In genomic region chr7:5494320-5494682, GRCh38 we compare ENCODE assay signal across 17 cellular contexts. TPM values are rescaled to one million over a fixed set of nuclear protein-coding genes. Genes with fewer than 3 reads are reported as not detected.
DNase-seq lines count a peak whose midpoint lies in the region; ATAC-seq and TF ChIP-seq lines count a peak whose summit lies in the region.
"Had no signal": no experiment of that assay in that cellular context is flagged by ENCODE, and none has a peak within 500 bp of the region (broad histone marks: within the 10 kb centered on the region; RNA-seq: fewer than 3 reads in every experiment).

No MANE protein-coding gene starts in this region.

- H2AFZ ChIP-seq in SK-N-SH (ENCODE audit: low read depth) = no peak overlapping the region

- H3K4me1 Mint-ChIP-seq in IgD-negative memory B cell (peaks cover 5 to 12% (median 6%) of the 10 kb centered on the region in 3 donors), endothelial cell (ENCODE audit: unreplicated experiment) (peaks cover 17% of the 10 kb centered on the region)
- H3K4me1 Mint-ChIP-seq in activated T-helper 17 cell treated with anti-CD3 and anti-CD28 coated beads, Interleukin-2, amount 50 U/mL, for 72 hours = peaks cover 5% of the 10 kb centered on the region

- H3K9ac ChIP-seq in SK-N-SH = no peak overlapping the region

- H4K20me1 ChIP-seq in SK-N-SH (ENCODE audit: insufficient read depth) = peaks cover 29% of the 10 kb centered on the region

- H3K36me3 Mint-ChIP-seq in IgD-negative memory B cell = no peaks in the 10 kb centered on the region
- H3K36me3 Mint-ChIP-seq in activated T-helper 17 cell treated with anti-CD3 and anti-CD28 coated beads, Interleukin-2, amount 50 U/mL, for 72 hours (ENCODE audit: low read depth) = peaks cover 17% of the 10 kb centered on the region
- peaks cover 11% of the 10 kb centered on the region for H3K36me3 Mint-ChIP-seq in endothelial cell (ENCODE audit: low read depth, unreplicated experiment)

- ATAC-seq in SK-N-SH treated with all-trans-retinoic acid at 6 μM for 48 hours (no peak), HG02571 (IDR thresholded peaks at IDR 0.05; ENCODE audit: unreplicated experiment) (no peak)
- no peak for ATAC-seq in activated T-helper 17 cell treated with anti-CD3 and anti-CD28 coated beads, Interleukin-2, amount 50 U/mL, for 72 hours (replicated peaks)

- CTCF ChIA-PET in SK-N-SH (lab: Yijun Ruan, JAX) = interaction anchor here (0.6 to 7.1 kb wide), 63 partner anchors 10 to 670 kb away, joined by 3 to 110 read pairs (median 5); partner anchors contain the start of gene TNRC18

- H3K4me3 ChIP-seq in SK-N-SH (ENCODE audit: low read depth in 2 of 2, low read length in 1 of 2) (peak overlapping the region in 1 of 2 experiments; percentile 36; a peak in 1 of 4 replicates), neutrophil (ENCODE audit: low read depth in 1 of 2, low read length in 1 of 2) (peak overlapping the region; percentile 44 to 56)
- H3K4me3 ChIP-seq: HAP-1, SJCRH30 had no signal

- no peaks in the 10 kb centered on the region for H3K9me2 ChIP-seq in SK-N-SH

- TF ChIP-seq EP300 in SK-N-SH (IDR thresholded peaks at IDR 0.05; ENCODE audit: borderline replicate concordance in 1 of 2, low read depth in 1 of 2, low read length in 1 of 2) = no peak

- H3K4me2 ChIP-seq in SK-N-SH = peak overlapping the region; percentile 48; the same call in 1 of the 2 replicates

- POLR2A ChIA-PET in SK-N-SH (lab: Yijun Ruan, JAX) = interaction anchor here (0.6 to 1.6 kb wide), 3 partner anchors 23 to 72 kb away, joined by 4 read pairs; no protein-coding TSS in a partner anchor

- no peaks in the 10 kb centered on the region for H3K27me3 ChIP-seq in SK-N-SH (ENCODE audit: insufficient read depth)
- no peaks in the 10 kb centered on the region for H3K27me3 ChIP-seq in neutrophil
- H3K27me3 ChIP-seq: BE2C, SJCRH30, suprapubic skin had no signal

- H3K9me3 ChIP-seq in SK-N-SH (no peaks in the 10 kb centered on the region), neutrophil (no peaks in the 10 kb centered on the region)
- H3K9me3 ChIP-seq: BE2C, HAP-1, SJCRH30, suprapubic skin had no signal

- H3K9me3 Mint-ChIP-seq in IgD-negative memory B cell (no peaks in the 10 kb centered on the region), endothelial cell (ENCODE audit: unreplicated experiment) (no peaks in the 10 kb centered on the region)
- no peaks in the 10 kb centered on the region for H3K9me3 Mint-ChIP-seq in activated T-helper 17 cell treated with anti-CD3 and anti-CD28 coated beads, Interleukin-2, amount 50 U/mL, for 72 hours
- H3K9me3 Mint-ChIP-seq: activated naive CD4-positive, alpha-beta T cell treated with anti-CD3 and anti-CD28 coated beads for 36 hours; activated T-cell treated with anti-CD3 and anti-CD28 coated beads, Interleukin-2, amount 50 U/mL, for 72 hours; stimulated activated effector memory CD8-positive, alpha-beta T cell treated with anti-CD3 and anti-CD28 coated beads, Interleukin-12 subunit alpha, Interleukin-12 subunit beta, amount 100 ng/mL, for 72 hours had no signal

- WGBS in SK-N-SH (ENCODE audit: low lambda C conversion rate) = 25% methylated on average over 8 of the region's 8 CpGs

- H3K27ac ChIP-seq in SK-N-SH (ENCODE audit: low read depth in 2 of 2, low read length in 1 of 2) = no peak overlapping the region
- H3K27ac ChIP-seq in neutrophil = no peak overlapping the region
- H3K27ac ChIP-seq: SJCRH30, suprapubic skin had no signal

- peaks cover 9% of the 10 kb centered on the region for H3F3A ChIP-seq in SK-N-SH (replicated peaks; ENCODE audit: insufficient read depth)

- TF ChIP-seq RAD21 in SK-N-SH (IDR thresholded peaks at IDR 0.05; ENCODE audit: low read length) = no peak

- DNase-seq in SK-N-SH (no peak), endothelial cell (ENCODE audit: low spot score) (no peak)
- DNase-seq in NK-92 treated with Interleukin-12 subunit alpha and Interleukin-12 subunit beta, amount 100 ng/mL, for 24 hours (lab: John Stamatoyannopoulos, UW) = no peak
- DNase-seq: cortex of kidney had no signal

- H3K36me3 ChIP-seq in SK-N-SH (replicated peaks in 1 of 2; ENCODE audit: control insufficient read depth in 1 of 2, insufficient read depth in 2 of 2, low read length in 1 of 2) (peaks cover 9 to 26% of the 10 kb centered on the region in 2 experiments), neutrophil (peaks cover 31% of the 10 kb centered on the region)
- H3K36me3 ChIP-seq: SJCRH30 had no signal

- peak overlapping the region in 2 of 3 donors; percentile 77 to 78 for H3K27ac Mint-ChIP-seq in IgD-negative memory B cell
- no peak overlapping the region for H3K27ac Mint-ChIP-seq in activated T-helper 17 cell treated with anti-CD3 and anti-CD28 coated beads, Interleukin-2, amount 50 U/mL, for 72 hours
- H3K27ac Mint-ChIP-seq in endothelial cell (ENCODE audit: unreplicated experiment) = no peak overlapping the region
- H3K27ac Mint-ChIP-seq: activated CD4-positive, alpha-beta T cell treated with anti-CD3 and anti-CD28 coated beads for 36 hours; activated naive CD4-positive, alpha-beta T cell treated with anti-CD3 and anti-CD28 coated beads for 36 hours; activated T-cell treated with anti-CD3 and anti-CD28 coated beads, Interleukin-2, amount 50 U/mL, for 72 hours; stimulated activated effector memory CD8-positive, alpha-beta T cell treated with anti-CD3 and anti-CD28 coated beads, Interleukin-12 subunit alpha, Interleukin-12 subunit beta, amount 100 ng/mL, for 72 hours had no signal

- H3K27me3 Mint-ChIP-seq in IgD-negative memory B cell (no peaks in the 10 kb centered on the region), endothelial cell (ENCODE audit: unreplicated experiment) (no peaks in the 10 kb centered on the region)
- no peaks in the 10 kb centered on the region for H3K27me3 Mint-ChIP-seq in activated T-helper 17 cell treated with anti-CD3 and anti-CD28 coated beads, Interleukin-2, amount 50 U/mL, for 72 hours
- H3K27me3 Mint-ChIP-seq: activated CD4-positive, alpha-beta T cell treated with anti-CD3 and anti-CD28 coated beads for 36 hours had no signal

- H3K4me3 Mint-ChIP-seq in IgD-negative memory B cell = peak overlapping the region; percentile 25 to 90 (median 71)
- H3K4me3 Mint-ChIP-seq in activated T-helper 17 cell treated with anti-CD3 and anti-CD28 coated beads, Interleukin-2, amount 50 U/mL, for 72 hours = peak overlapping the region; percentile 37
- H3K4me3 Mint-ChIP-seq in endothelial cell (ENCODE audit: unreplicated experiment) = no peak overlapping the region
- H3K4me3 Mint-ChIP-seq: activated CD4-positive, alpha-beta T cell treated with anti-CD3 and anti-CD28 coated beads for 36 hours; activated naive CD4-positive, alpha-beta T cell treated with anti-CD3 and anti-CD28 coated beads for 36 hours; stimulated activated effector memory CD8-positive, alpha-beta T cell treated with anti-CD3 and anti-CD28 coated beads, Interleukin-12 subunit alpha, Interleukin-12 subunit beta, amount 100 ng/mL, for 72 hours had no signal

- peaks cover 5 to 30% of the 10 kb centered on the region in 2 experiments; a peak in 3 of 4 replicates for H3K4me1 ChIP-seq in SK-N-SH (ENCODE audit: control insufficient read depth in 1 of 2, insufficient read depth in 2 of 2, low read depth in 1 of 2, low read length in 1 of 2)
- peaks cover 12 to 15% of the 10 kb centered on the region in 2 experiments for H3K4me1 ChIP-seq in neutrophil (ENCODE audit: control insufficient read depth in 1 of 2, insufficient read depth in 1 of 2, low read depth in 1 of 2, low read length in 1 of 2)
- H3K4me1 ChIP-seq: HAP-1 had no signal

- TF ChIP-seq CTCF in SK-N-SH (IDR thresholded peaks at IDR 0.05) (no peak), neutrophil (IDR thresholded peaks at IDR 0.05) (no peak), endothelial cell (IDR thresholded peaks at IDR 0.05; ENCODE audit: unreplicated experiment) (no peak)

- peaks cover 54% of the 10 kb centered on the region; the same call in 1 of the 2 replicates for H3K79me2 ChIP-seq in SK-N-SH (ENCODE audit: insufficient read depth)

TF ChIP-seq in SK-N-SH, 30 proteins besides CTCF, POLR2A, EP300 and RAD21 (continues in another document):
- TF ChIP-seq ELF1 (IDR thresholded peaks at IDR 0.05) (no peak), CHD2 (IDR thresholded peaks at IDR 0.05; ENCODE audit: low read length, partially characterized antibody) (no peak), POLR2AphosphoS5 (IDR thresholded peaks at IDR 0.05; ENCODE audit: low read depth, low read length) (no peak), RFX5 (IDR thresholded peaks at IDR 0.05; ENCODE audit: low read length) (no peak), TCF12 (IDR thresholded peaks at IDR 0.05) (no peak), NFIC (IDR thresholded peaks at IDR 0.05; ENCODE audit: borderline replicate concordance) (no peak), JUND (IDR thresholded peaks at IDR 0.05) (no peak), EZH2phosphoT487 (IDR thresholded peaks at IDR 0.05; ENCODE audit: borderline replicate concordance, low read depth) (no peak), NRF1 (IDR thresholded peaks at IDR 0.05; ENCODE audit: low read depth, low read length) (no peak), GATA2 (CRISPR knock-in tag; IDR thresholded peaks at IDR 0.05) (no peak)

TF ChIP-seq in SK-N-SH treated with all-trans-retinoic acid at 6 μM for 48 hours, 23 proteins besides CTCF, POLR2A, EP300 and RAD21 (continues in another document):
- TF ChIP-seq BACH2 (CRISPR knock-in tag; IDR thresholded peaks at IDR 0.05; ENCODE audit: borderline replicate concordance) = no peak
- TF ChIP-seq TOX (CRISPR knock-in tag; IDR thresholded peaks at IDR 0.05; ENCODE audit: borderline replicate concordance) = no peak
- TF ChIP-seq RARB (CRISPR knock-in tag; IDR thresholded peaks at IDR 0.05) = no peak
- TF ChIP-seq ZC3H10 (CRISPR knock-in tag; IDR thresholded peaks at IDR 0.05) = no peak

RNA-seq across cellular contexts. Expression of gene FBXL18, which starts 19.3 kb away (rescaled TPM):
- polyA plus RNA-seq in SK-N-SH (2012; rRNA removed) = 5.7 and 6.0 TPM in 2 replicates
- 2.1 and 3.7 TPM in 2 replicates for polyA plus RNA-seq in SK-N-SH (2012; cell fraction: cytosol; rRNA removed)
- polyA plus RNA-seq in SK-N-SH (2012; cell fraction: nucleus; rRNA removed) = 10.9 and 11.2 TPM in 2 replicates
- 1.3 TPM for polyA plus RNA-seq in IgD-negative memory B cell
- total RNA-seq in activated T-helper 17 cell treated with anti-CD3 and anti-CD28 coated beads, Interleukin-2, amount 50 U/mL, for 72 hours = 10 to 100 TPM in 1 of 2 donors, 1 to 10 TPM in 1; 6.6 to 13.2 TPM
- 14.5 TPM for total RNA-seq in endothelial cell (ENCODE audit: unreplicated experiment)

RNA-seq across cellular contexts. Expression of gene ACTB, which starts 36.1 kb away (rescaled TPM):
- 2,583 and 4,707 TPM in 2 replicates for polyA plus RNA-seq in SK-N-SH (2012; rRNA removed)
- polyA plus RNA-seq in SK-N-SH (2012; cell fraction: cytosol; rRNA removed) = 3,036 and 4,390 TPM in 2 replicates
- 4,302 and 8,336 TPM in 2 replicates for polyA plus RNA-seq in SK-N-SH (2012; cell fraction: nucleus; rRNA removed)
- 10,465 TPM for polyA plus RNA-seq in IgD-negative memory B cell
- total RNA-seq in activated T-helper 17 cell treated with anti-CD3 and anti-CD28 coated beads, Interleukin-2, amount 50 U/mL, for 72 hours = over 10,000 TPM in 1 of 2 donors, 1,000 to 10,000 TPM in 1; 7,579 to 12,358 TPM
- 5,848 TPM for total RNA-seq in endothelial cell (ENCODE audit: unreplicated experiment)

Comparison
In these comparisons a context has a peak if more than half of its experiments do, and no peak if none do; other contexts are left out.
1. H3K27ac Mint-ChIP-seq: peak in IgD-negative memory B cell (2 of 3); none in activated T-helper 17 cell treated with anti-CD3 and anti-CD28 coated beads, Interleukin-2, amount 50 U/mL, for 72 hours (single experiment) and endothelial cell (single experiment).